In the genomic region with DNA sequence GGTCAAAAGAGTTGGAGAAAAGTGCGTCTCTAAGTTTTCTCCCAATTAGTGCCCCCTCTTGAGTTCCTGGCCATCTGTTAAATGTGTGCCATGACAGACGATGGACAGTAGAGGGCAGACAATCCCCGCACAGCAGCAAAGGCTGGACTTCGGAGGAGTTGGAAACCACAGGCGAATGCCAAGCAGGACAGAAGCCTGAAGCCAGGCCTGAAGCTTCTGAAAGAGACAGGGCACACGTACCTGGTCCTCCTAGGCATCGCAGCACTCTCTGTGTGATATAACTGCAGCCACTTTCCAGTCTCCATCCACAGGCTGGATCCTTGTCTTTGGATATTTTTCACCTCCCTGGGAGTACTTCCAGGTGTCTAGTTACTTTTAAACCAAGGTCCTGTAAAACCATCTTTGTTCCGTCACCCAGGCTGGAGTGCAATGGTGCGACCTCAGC, we compare ENCODE assay signal across 9 cellular contexts. TPM values are rescaled to one million over a fixed set of nuclear protein-coding genes. Genes with fewer than 3 reads are reported as not detected.
A peak's percentile ranks its signal among the peaks of the same experiment; 100 is the strongest.
DNase-seq lines count a peak whose midpoint lies in the region; ATAC-seq lines count a peak whose summit lies in the region.
"Had no signal": no experiment of that assay in that cellular context is flagged by ENCODE, and none has a peak within 500 bp of the region (broad histone marks: within the 10 kb centered on the region; RNA-seq: fewer than 3 reads in every experiment).

No MANE protein-coding gene starts in this region.

- ATAC-seq in HG02884 (IDR thresholded peaks at IDR 0.05; ENCODE audit: unreplicated experiment): no peak

- DNase-seq in activated gamma-delta T cell treated with Interleukin-2 at 50 U/mL for 16 hours: peak; percentile 29
- DNase-seq in activated gamma-delta T cell (lab: John Stamatoyannopoulos, UW): no peak
- peak; percentile 15 for DNase-seq in NCI-H146 treated with DMSO at 0.1 percent for 48 hours (lab: John Stamatoyannopoulos, UW; ENCODE audit: unreplicated experiment)
- DNase-seq in UCSD-AML1 (lab: John Stamatoyannopoulos, UW; ENCODE audit: unreplicated experiment): peak; percentile 67
- DNase-seq in dermis blood vessel endothelial cell: peak; percentile 91
- DNase-seq in left kidney (ENCODE audit: low read depth, low spot score): peak; percentile 92
- peak; percentile 30 to 32 for DNase-seq in stimulated activated CD4-positive, alpha-beta T cell treated with anti-CD3 and anti-CD28 coated beads, Interleukin-2, amount 100 ng/mL, for 48 hours

RNA-seq across cellular contexts. Expression of a gene that starts 14.5 kb away (rescaled TPM):
- 0.42 and 0.85 TPM in 2 replicates for total RNA-seq in dermis blood vessel endothelial cell

RNA-seq across cellular contexts. Expression of a gene that starts 14.7 kb away (rescaled TPM):
- total RNA-seq in dermis blood vessel endothelial cell: 7.0 and 8.5 TPM in 2 replicates

RNA-seq across cellular contexts. Expression of a gene that starts 25.2 kb away (rescaled TPM):
- total RNA-seq in dermis blood vessel endothelial cell: 56.7 and 166 TPM in 2 replicates

RNA-seq across cellular contexts. Expression of a gene that starts 25.6 kb away (rescaled TPM):
- total RNA-seq in dermis blood vessel endothelial cell: 8.9 and 11.7 TPM in 2 replicates

RNA-seq across cellular contexts. Expression of a gene that starts 47.1 kb away (rescaled TPM):
- total RNA-seq in dermis blood vessel endothelial cell: not detected in 2 replicates
- total RNA-seq: mononuclear cell had no signal
